In genomic region chr13:78241278-78241919, GRCh38 we compare ENCODE assay signal across 7 cellular contexts.
DNase-seq lines count a peak whose midpoint lies in the region; ATAC-seq and TF ChIP-seq lines count a peak whose summit lies in the region.

No MANE protein-coding gene starts in this region.

- H3K4me3 ChIP-seq in left ventricle myocardium inferior = no peak overlapping the region

- no peaks in the 10 kb centered on the region for H3K4me1 ChIP-seq in left ventricle myocardium inferior

- no peaks in the 10 kb centered on the region for H3K9me3 ChIP-seq in left ventricle myocardium inferior (replicated peaks)

- intact Hi-C loops in left ventricle myocardium inferior (cut with micrococcal nuclease) = no loop called here

- no peaks in the 10 kb centered on the region for H3K27me3 ChIP-seq in left ventricle myocardium inferior (ENCODE audit: low read depth)

- no peaks in the 10 kb centered on the region for H3K36me3 ChIP-seq in left ventricle myocardium inferior

- ATAC-seq in GM21381 (IDR thresholded peaks at IDR 0.05; ENCODE audit: unreplicated experiment) = peak; percentile 53

- H3K27ac ChIP-seq in VCaP = no peak overlapping the region
- H3K27ac ChIP-seq in left ventricle myocardium inferior (replicated peaks) = no peak overlapping the region

- TF ChIP-seq CTCF in VCaP (conservative IDR thresholded peaks at IDR 0.05) (peak; percentile 82), left ventricle myocardium inferior (IDR thresholded peaks at IDR 0.05; ENCODE audit: borderline replicate concordance) (peak; percentile 58)

- DNase-seq in ELF-1 (ENCODE audit: low read depth, low spot score) (peak; percentile 44), NCI-H1092 (lab: John Stamatoyannopoulos, UW) (peak; percentile 69), left ventricle myocardium inferior (peak; percentile 13), stromal cell of bone marrow (ENCODE audit: low read depth) (peak; percentile 28), hippocampal formation (lab: John Stamatoyannopoulos, UW) (no peak)

Comparison
In these comparisons a context has a peak if more than half of its experiments do, and no peak if none do; other contexts are left out.
1. DNase-seq: peak in ELF-1 (single experiment), NCI-H1092 (single experiment), left ventricle myocardium inferior (single experiment) and stromal cell of bone marrow (single experiment); none in hippocampal formation (0 of 2).